ENCODE assay signal across 8 cellular contexts in genomic region chr17:60392042-60392844, GRCh38. TPM values are rescaled to one million over a fixed set of nuclear protein-coding genes. Genes with fewer than 3 reads are reported as not detected.
DNase-seq lines count a peak whose midpoint lies in the region; ATAC-seq and TF ChIP-seq lines count a peak whose summit lies in the region.

Gene USP32 (minus strand): TSS chr17:60392133. CDS start chr17:60391939, 194 bp downstream.

- DNase-seq in AG20443 (ENCODE audit: low spot score): peak; percentile 98
- DNase-seq in NCI-H446 treated with DMSO at 0.1 percent for 48 hours (lab: John Stamatoyannopoulos, UW): peak; percentile 93
- DNase-seq in activated CD4-positive, alpha-beta T cell treated with anti-CD3 and anti-CD28 coated beads for 1 hour: peak; percentile 97
- peak; percentile 96 for DNase-seq in cerebellum (ENCODE audit: low spot score)
- DNase-seq in kidney epithelial cell (ENCODE audit: low read depth): peak; percentile 82
- DNase-seq in stimulated activated CD4-positive, alpha-beta T cell treated with anti-CD3 and anti-CD28 coated beads, Interleukin-15, amount 100 ng/mL, for 48 hours (ENCODE audit: low read depth in 2 of 2): peak; percentile 95 to 99

- H3K27me3 ChIP-seq in kidney epithelial cell (ENCODE audit: control insufficient read depth, insufficient read depth, low read length): no peaks in the 10 kb centered on the region

- peak within 1 kb of the TSS; percentile 61 for H3K4me3 ChIP-seq in kidney epithelial cell (ENCODE audit: low read depth, low read length)

- no peak for TF ChIP-seq CTCF in kidney epithelial cell (IDR thresholded peaks at IDR 0.05; ENCODE audit: insufficient read depth, low read length, poor library complexity, severe bottlenecking)

- ATAC-seq in GM19025 (IDR thresholded peaks at IDR 0.05; ENCODE audit: low read depth, unreplicated experiment) (peak; percentile 88), HG03342 (IDR thresholded peaks at IDR 0.05; ENCODE audit: unreplicated experiment) (peak; percentile 85)

- no peaks in the 10 kb centered on the region for H3K36me3 ChIP-seq in kidney epithelial cell (ENCODE audit: control insufficient read depth, insufficient read depth, low read length)

RNA-seq across cellular contexts. Expression of gene USP32, which starts in this region (rescaled TPM):
- total RNA-seq in cerebellum (78.8 TPM), kidney epithelial cell (31.4 and 37.2 TPM in 2 replicates)

Comparison
In these comparisons a context has a peak if more than half of its experiments do, and no peak if none do; other contexts are left out.
1. Peak in every context shown above with its lines: DNase-seq, ATAC-seq and H3K4me3 ChIP-seq.